ENCODE assay signal across 33 cellular contexts in genomic region chr19:48686103-48686502, GRCh38. TPM values are rescaled to one million over a fixed set of nuclear protein-coding genes. Genes with fewer than 3 reads are reported as not detected.
DNase-seq lines count a peak whose midpoint lies in the region; ATAC-seq and TF ChIP-seq lines count a peak whose summit lies in the region.
"Had no signal": no experiment of that assay in that cellular context is flagged by ENCODE, and none has a peak within 500 bp of the region (broad histone marks: within the 10 kb centered on the region; RNA-seq: fewer than 3 reads in every experiment).

No MANE protein-coding gene starts in this region.

- H3K4me2 ChIP-seq in hepatocyte, result no peak overlapping the region

- no peak for DNase-seq in Caco-2
- DNase-seq in NCI-H748 (lab: John Stamatoyannopoulos, UW; ENCODE audit: unreplicated experiment), result peak; percentile 64
- DNase-seq in midbrain (lab: John Stamatoyannopoulos, UW), result peak; percentile 27
- no peak for DNase-seq in suprapubic skin (ENCODE audit: low spot score in 2 of 2)
- DNase-seq in hepatocyte (ENCODE audit: low spot score), result no peak
- DNase-seq in HT-29 (ENCODE audit: low spot score), result no peak
- DNase-seq: ACHN; activated effector memory CD4-positive, alpha-beta T cell treated with anti-CD3 and anti-CD28 coated beads, Interleukin-2, amount 50 U/mL, for 16 hours; activated T-cell treated with anti-CD3 and anti-CD28 coated beads, Interleukin-2, amount 50 U/mL, for 24 hours; effector CD4-positive, alpha-beta T cell; glutamatergic neuron; KBM-7; naive B cell; NCI-H1092; NCI-H1694 treated with DMSO at 0.1 percent for 48 hours; NCI-H526; right lobe of liver; RPMI8226; tibial artery had no signal

- CTCF ChIA-PET in Caco-2 (lab: Charles Lee), result no interaction called here

- H3K9me3 Mint-ChIP-seq in Caco-2 (ENCODE audit: unreplicated experiment) (no peaks in the 10 kb centered on the region), brain (no peaks in the 10 kb centered on the region)
- H3K9me3 Mint-ChIP-seq: activated T-cell treated with anti-CD3 and anti-CD28 coated beads, Interleukin-2, amount 50 U/mL, for 24 hours; naive B cell had no signal

- H3K27ac Mint-ChIP-seq in Caco-2 (ENCODE audit: unreplicated experiment) (peak overlapping the region; percentile 54), brain (peak overlapping the region in 3 of 5 experiments; percentile 15 to 86 (median 82))
- H3K27ac Mint-ChIP-seq: activated naive CD8-positive, alpha-beta T cell; activated T-cell treated with anti-CD3 and anti-CD28 coated beads, Interleukin-2, amount 50 U/mL, for 24 hours; progenitor cell of endocrine pancreas had no signal

- H3K9me3 ChIP-seq in Caco-2, result no peaks in the 10 kb centered on the region
- no peaks in the 10 kb centered on the region for H3K9me3 ChIP-seq in suprapubic skin
- no peaks in the 10 kb centered on the region for H3K9me3 ChIP-seq in hepatocyte (ENCODE audit: low read depth)
- H3K9me3 ChIP-seq: neutrophil, right lobe of liver, tibial artery had no signal

- no peaks in the 10 kb centered on the region for H3K9me2 ChIP-seq in hepatocyte (replicated peaks; ENCODE audit: insufficient read depth)

- no peaks in the 10 kb centered on the region for H3K79me2 ChIP-seq in hepatocyte

- POLR2A ChIA-PET in Caco-2 (lab: Charles Lee), result no interaction called here

- no peak for ATAC-seq in GM21528 (IDR thresholded peaks at IDR 0.05; ENCODE audit: low FRiP score, unreplicated experiment)

- H3K4me3 ChIP-seq in Caco-2 (ENCODE audit: low read depth, low read length), result no peak overlapping the region
- no peak overlapping the region for H3K4me3 ChIP-seq in suprapubic skin
- H3K4me3 ChIP-seq in hepatocyte, result no peak overlapping the region
- H3K4me3 ChIP-seq: right lobe of liver, SK-N-MC, tibial artery had no signal

- no TSS peak for BruUV-seq in Caco-2 (replicated peaks; lab: Mats Ljungman, UMichigan)

- intact Hi-C loops in Caco-2 (cut with micrococcal nuclease; ENCODE audit: unreplicated experiment), result loop anchor here (5.0 kb wide), 1 partner anchor 39 kb away; the partner anchor contains the start of gene CA11

- H3K27me3 ChIP-seq in Caco-2 (replicated peaks; ENCODE audit: control insufficient read depth, insufficient read depth, low read length) (no peaks in the 10 kb centered on the region), suprapubic skin (no peaks in the 10 kb centered on the region), hepatocyte (no peaks in the 10 kb centered on the region)
- H3K27me3 ChIP-seq: neutrophil, right lobe of liver, tibial artery had no signal

- H3K36me3 ChIP-seq in Caco-2 (ENCODE audit: control insufficient read depth, insufficient read depth, low read length) (no peaks in the 10 kb centered on the region), suprapubic skin (no peaks in the 10 kb centered on the region), hepatocyte (replicated peaks; ENCODE audit: insufficient read depth, low read depth) (no peaks in the 10 kb centered on the region)
- H3K36me3 ChIP-seq: neutrophil, right lobe of liver, tibial artery had no signal

- peaks cover 11% of the 10 kb centered on the region for H3K4me1 Mint-ChIP-seq in Caco-2 (ENCODE audit: low read depth, unreplicated experiment)
- H3K4me1 Mint-ChIP-seq in brain, result peaks cover 32% of the 10 kb centered on the region

- H3K4me3 Mint-ChIP-seq in Caco-2 (ENCODE audit: unreplicated experiment) (no peak overlapping the region), brain (no peak overlapping the region)
- H3K4me3 Mint-ChIP-seq: activated naive CD8-positive, alpha-beta T cell; activated T-cell treated with anti-CD3 and anti-CD28 coated beads, Interleukin-2, amount 50 U/mL, for 24 hours; naive B cell had no signal

- WGBS in suprapubic skin, result 80% methylated on average over 3 of the region's 3 CpGs
- 92% methylated on average over 3 of the region's 3 CpGs for WGBS in hepatocyte (ENCODE audit: low lambda C conversion rate, missing lambda C conversion rate)

- no peak overlapping the region for H2AFZ ChIP-seq in hepatocyte

- H3K27me3 Mint-ChIP-seq in Caco-2 (ENCODE audit: insufficient read depth, unreplicated experiment), result no peaks in the 10 kb centered on the region
- no peaks in the 10 kb centered on the region for H3K27me3 Mint-ChIP-seq in brain
- H3K27me3 Mint-ChIP-seq: activated naive CD8-positive, alpha-beta T cell; activated T-cell treated with anti-CD3 and anti-CD28 coated beads, Interleukin-2, amount 50 U/mL, for 24 hours; naive B cell had no signal

- peaks cover 36% of the 10 kb centered on the region for H3K4me1 ChIP-seq in Caco-2
- H3K4me1 ChIP-seq in suprapubic skin, result peaks cover 8% of the 10 kb centered on the region
- H3K4me1 ChIP-seq in hepatocyte (ENCODE audit: insufficient read depth), result peaks cover 21% of the 10 kb centered on the region
- H3K4me1 ChIP-seq: tibial artery had no signal

- H3K36me3 Mint-ChIP-seq in Caco-2 (ENCODE audit: insufficient read depth, unreplicated experiment) (no peaks in the 10 kb centered on the region), brain (no peaks in the 10 kb centered on the region)
- H3K36me3 Mint-ChIP-seq: activated naive CD8-positive, alpha-beta T cell; naive B cell had no signal

- no peak overlapping the region for H3K27ac ChIP-seq in suprapubic skin
- H3K27ac ChIP-seq in hepatocyte, result no peak overlapping the region
- H3K27ac ChIP-seq: epithelial cell of prostate, neutrophil, right lobe of liver, SK-N-MC, tibial artery had no signal

- no peak for TF ChIP-seq EP300 in suprapubic skin (IDR thresholded peaks at IDR 0.05)

- TF ChIP-seq CTCF in Caco-2 (IDR thresholded peaks at IDR 0.05; ENCODE audit: insufficient read depth in 1 of 2, low read depth in 1 of 2, low read length in 1 of 2, severe bottlenecking in 1 of 2, unreplicated experiment in 1 of 2) (no peak), brain (conservative IDR thresholded peaks at IDR 0.05) (no peak), suprapubic skin (IDR thresholded peaks at IDR 0.05) (no peak), hepatocyte (IDR thresholded peaks at IDR 0.05; ENCODE audit: poor library complexity) (no peak)

- TF ChIP-seq POLR2A in suprapubic skin (IDR thresholded peaks at IDR 0.05), result no peak

- no peaks in the 10 kb centered on the region for H4K20me1 ChIP-seq in hepatocyte (ENCODE audit: insufficient read depth, poor library complexity, severe bottlenecking)

RNA-seq across cellular contexts. Expression of gene FUT2, which starts 9.7 kb away (rescaled TPM):
- total RNA-seq in Caco-2 (2022) (13.5 and 16.3 TPM in 2 replicates), suprapubic skin (10 to 100 TPM in 1 of 4 donors, 1 to 10 TPM in 3; 2.1 to 17.4 (median 4.9) TPM), hepatocyte (12.4 and 13.4 TPM in 2 replicates)
- polyA plus RNA-seq in brain (ENCODE audit: insufficient read depth, low read depth, low replicate concordance) (3.1 TPM), hepatocyte (14.4 and 16.9 TPM in 2 replicates)
- total RNA-seq in HT-29 (2014; rRNA removed; shearing (Covaris generic)), result 14.3 and 21.0 TPM in 2 replicates
- total RNA-seq: Daoy; H4; HT1080; M059J; T-helper 1 cell treated with Interleukin-12 subunit alpha and Interleukin-12 subunit beta and Interleukin-4 antibody, amounts not matched to agents 30 ng/mL and 1 ng/mL, for 36 hours had no signal
- polyA plus RNA-seq: BJ had no signal

RNA-seq across cellular contexts. Expression of gene NTN5, which starts 13.3 kb away (rescaled TPM):
- total RNA-seq in Caco-2 (2022) (0.12 and 0.34 TPM in 2 replicates), suprapubic skin (1 to 10 TPM in 2 of 4 donors, under 1 TPM in 2; 0.64 to 2.2 (median 1.3) TPM), hepatocyte (0.08 TPM in 1 of 2 replicates, not detected in the other)
- polyA plus RNA-seq in brain (ENCODE audit: insufficient read depth, low read depth, low replicate concordance) (0.78 TPM), hepatocyte (0.33 and 0.60 TPM in 2 replicates)
- not detected in 2 replicates for total RNA-seq in HT-29 (2014; rRNA removed; shearing (Covaris generic))
- total RNA-seq: bronchial epithelial cell, Daoy, HT1080 had no signal

RNA-seq across cellular contexts. Expression of gene MAMSTR, which starts 33.4 kb away (rescaled TPM):
- total RNA-seq in Caco-2 (2022), result 1.7 and 1.9 TPM in 2 replicates
- polyA plus RNA-seq in brain (ENCODE audit: insufficient read depth, low read depth, low replicate concordance), result 3.6 TPM
- 1 to 10 TPM in 3 of 4 donors, under 1 TPM in 1; 0.57 to 1.6 (median 1.5) TPM for total RNA-seq in suprapubic skin
- 2.2 and 2.3 TPM in 2 replicates for total RNA-seq in hepatocyte
- 5.2 and 7.5 TPM in 2 replicates for polyA plus RNA-seq in hepatocyte
- 0.73 and 0.84 TPM in 2 replicates for total RNA-seq in HT-29 (2014; rRNA removed; shearing (Covaris generic))

RNA-seq across cellular contexts. Expression of gene CA11, which starts 40.1 kb away (rescaled TPM):
- total RNA-seq in Caco-2 (2022) (10.5 and 15.9 TPM in 2 replicates), suprapubic skin (10 to 100 TPM in 2 of 4 donors, 1 to 10 TPM in 2; 8.8 to 11.0 (median 9.7) TPM), hepatocyte (11.7 and 12.0 TPM in 2 replicates)
- polyA plus RNA-seq in brain (ENCODE audit: insufficient read depth, low read depth, low replicate concordance) (189 TPM), hepatocyte (43.6 and 48.6 TPM in 2 replicates)
- total RNA-seq in HT-29 (2014; rRNA removed; shearing (Covaris generic)), result 1.4 and 4.7 TPM in 2 replicates
- total RNA-seq: Daoy had no signal

RNA-seq across cellular contexts. Expression of gene DBP, which starts 48.9 kb away (rescaled TPM):
- 17.4 and 17.7 TPM in 2 replicates for total RNA-seq in Caco-2 (2022)
- 53.2 TPM for polyA plus RNA-seq in brain (ENCODE audit: insufficient read depth, low read depth, low replicate concordance)
- 10 to 100 TPM; 11.2 to 22.3 (median 17.8) TPM for total RNA-seq in suprapubic skin
- 3.9 and 5.4 TPM in 2 replicates for total RNA-seq in hepatocyte
- 11.8 and 20.4 TPM in 2 replicates for polyA plus RNA-seq in hepatocyte
- 19.4 and 27.9 TPM in 2 replicates for total RNA-seq in HT-29 (2014; rRNA removed; shearing (Covaris generic))

Comparison
In these comparisons a context has a peak if more than half of its experiments do, and no peak if none do; other contexts are left out.
1. DNase-seq: peak in NCI-H748 (single experiment) and midbrain (single experiment); none in Caco-2 (0 of 2), suprapubic skin (0 of 2), hepatocyte (single experiment) and HT-29 (single experiment).